ENCODE assay signal across 1 cellular context in the genomic region with DNA sequence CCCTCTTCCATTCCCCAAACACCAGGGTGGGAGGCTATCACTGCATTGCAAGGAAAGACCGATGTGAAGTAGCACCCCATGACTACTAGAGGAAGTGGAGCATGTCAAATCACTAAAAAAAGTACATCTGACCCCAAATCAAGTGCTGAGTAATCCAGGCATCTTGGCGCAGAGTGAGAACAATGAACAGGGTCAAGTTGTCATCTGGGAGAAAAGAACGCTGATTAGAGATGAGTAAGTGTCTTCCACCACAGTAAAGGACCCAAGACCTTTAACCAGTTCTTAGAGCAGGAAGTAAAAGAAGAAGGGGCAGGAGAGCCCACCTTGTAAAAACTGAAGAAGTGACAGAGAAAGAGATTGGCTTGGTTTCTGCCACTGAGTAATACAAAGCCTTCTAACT.
TF ChIP-seq lines count a peak whose summit lies in the region.

No MANE protein-coding gene starts in this region.

TF ChIP-seq in GM23338, 12 proteins besides CTCF, POLR2A, EP300 and RAD21:
- TF ChIP-seq, protein P1, sequence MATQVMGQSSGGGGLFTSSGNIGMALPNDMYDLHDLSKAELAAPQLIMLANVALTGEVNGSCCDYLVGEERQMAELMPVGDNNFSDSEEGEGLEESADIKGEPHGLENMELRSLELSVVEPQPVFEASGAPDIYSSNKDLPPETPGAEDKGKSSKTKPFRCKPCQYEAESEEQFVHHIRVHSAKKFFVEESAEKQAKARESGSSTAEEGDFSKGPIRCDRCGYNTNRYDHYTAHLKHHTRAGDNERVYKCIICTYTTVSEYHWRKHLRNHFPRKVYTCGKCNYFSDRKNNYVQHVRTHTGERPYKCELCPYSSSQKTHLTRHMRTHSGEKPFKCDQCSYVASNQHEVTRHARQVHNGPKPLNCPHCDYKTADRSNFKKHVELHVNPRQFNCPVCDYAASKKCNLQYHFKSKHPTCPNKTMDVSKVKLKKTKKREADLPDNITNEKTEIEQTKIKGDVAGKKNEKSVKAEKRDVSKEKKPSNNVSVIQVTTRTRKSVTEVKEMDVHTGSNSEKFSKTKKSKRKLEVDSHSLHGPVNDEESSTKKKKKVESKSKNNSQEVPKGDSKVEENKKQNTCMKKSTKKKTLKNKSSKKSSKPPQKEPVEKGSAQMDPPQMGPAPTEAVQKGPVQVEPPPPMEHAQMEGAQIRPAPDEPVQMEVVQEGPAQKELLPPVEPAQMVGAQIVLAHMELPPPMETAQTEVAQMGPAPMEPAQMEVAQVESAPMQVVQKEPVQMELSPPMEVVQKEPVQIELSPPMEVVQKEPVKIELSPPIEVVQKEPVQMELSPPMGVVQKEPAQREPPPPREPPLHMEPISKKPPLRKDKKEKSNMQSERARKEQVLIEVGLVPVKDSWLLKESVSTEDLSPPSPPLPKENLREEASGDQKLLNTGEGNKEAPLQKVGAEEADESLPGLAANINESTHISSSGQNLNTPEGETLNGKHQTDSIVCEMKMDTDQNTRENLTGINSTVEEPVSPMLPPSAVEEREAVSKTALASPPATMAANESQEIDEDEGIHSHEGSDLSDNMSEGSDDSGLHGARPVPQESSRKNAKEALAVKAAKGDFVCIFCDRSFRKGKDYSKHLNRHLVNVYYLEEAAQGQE (IDR thresholded peaks at IDR 0.05; ENCODE audit: unreplicated experiment) = no peak
- TF ChIP-seq EZH2 (IDR thresholded peaks at IDR 0.05; ENCODE audit: low read depth, unreplicated experiment) (no peak), NANOG (IDR thresholded peaks at IDR 0.05; ENCODE audit: borderline replicate concordance) (no peak), EZH2phosphoT487 (IDR thresholded peaks at IDR 0.05; ENCODE audit: unreplicated experiment) (no peak), POLR2AphosphoS5 (IDR thresholded peaks at IDR 0.05; ENCODE audit: low read depth) (no peak)
